In the genomic region with DNA sequence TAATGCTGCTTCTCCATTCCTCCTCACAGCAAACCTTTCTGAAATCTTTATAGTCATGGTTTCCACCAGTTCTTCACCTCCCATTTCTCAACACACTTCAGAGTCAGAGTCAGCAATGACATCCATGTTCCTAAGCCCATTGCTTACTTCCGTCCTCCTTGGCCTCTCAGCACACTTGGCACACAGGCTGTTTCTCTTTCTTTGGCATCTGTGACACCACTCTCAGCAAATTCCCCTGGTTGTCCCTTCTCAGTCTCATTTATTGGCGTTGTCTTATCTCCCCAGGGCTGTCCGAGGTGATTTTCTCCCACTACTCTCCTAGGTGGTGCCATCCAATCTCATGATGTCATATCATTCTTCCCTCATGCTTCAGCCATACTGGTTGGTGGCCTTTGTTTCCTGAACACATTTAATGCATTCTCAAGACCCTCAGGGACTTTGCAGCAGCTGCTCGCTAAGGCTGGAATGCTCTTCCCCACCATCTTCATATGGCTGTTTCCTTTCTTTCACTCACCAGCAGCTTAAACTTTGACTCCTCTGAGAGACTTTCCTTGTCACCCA, we compare ENCODE assay signal across 26 cellular contexts.
"Had no signal": no experiment of that assay in that cellular context is flagged by ENCODE, and none has a peak within 500 bp of the region (broad histone marks: within the 10 kb centered on the region; RNA-seq: fewer than 3 reads in every experiment).

No MANE protein-coding gene starts in this region.

- H3K36me3 ChIP-seq: breast epithelium, MG63, Peyer's patch had no signal

- H3K9ac ChIP-seq: KMS-11 had no signal

- H3K4me1 ChIP-seq: breast epithelium had no signal

- ATAC-seq: T-cell had no signal

- H3K27me3 ChIP-seq: breast epithelium, MG63, Peyer's patch had no signal

- H3K9me3 ChIP-seq: breast epithelium, MG63, Peyer's patch had no signal

- DNase-seq: activated CD4-positive, alpha-beta memory T cell treated with anti-CD3 and anti-CD28 coated beads for 36 hours; activated CD4-positive, alpha-beta T cell treated with anti-CD3 and anti-CD28 coated beads, Interleukin-2, amount 10 ng/mL, durations not matched to agents 7 days and 5 days; activated CD4-positive, CD25-positive, alpha-beta regulatory T cell; activated effector memory CD4-positive, alpha-beta T cell treated with Interleukin-2 at 50 U/mL for 16 hours; activated naive CD4-positive, alpha-beta T cell; activated T-cell treated with anti-CD3 and anti-CD28 coated beads for 4 hours; aorta; caudate nucleus; MG63; NCI-H1105 treated with DMSO at 0.1 percent for 48 hours; NCI-H1436 treated with DMSO at 0.1 percent for 48 hours; NCI-H187 treated with DMSO at 0.1 percent for 48 hours; NCI-H2171; NCI-H345; NCI-H510A; NCI-H526 treated with DMSO at 0.1 percent for 48 hours; NCI-H82; NK-92 treated with Interleukin-12 subunit alpha and Interleukin-12 subunit beta, amount 100 ng/mL, for 24 hours; OCI-M1; Peyer's patch; SHP77; T-cell; T-helper 2 cell; T1000 had no signal

- H3K4me3 ChIP-seq: breast epithelium, MG63, Peyer's patch had no signal

- H3K27ac ChIP-seq: breast epithelium, KMS-11, Peyer's patch had no signal

- H3K4me2 ChIP-seq: KMS-11 had no signal
